16 cellular contexts compared by ENCODE assay signal in genomic region chr7:114533151-114533550, GRCh38.
DNase-seq lines count a peak whose midpoint lies in the region; ATAC-seq and TF ChIP-seq lines count a peak whose summit lies in the region.
"Had no signal": no experiment of that assay in that cellular context is flagged by ENCODE, and none has a peak within 500 bp of the region (broad histone marks: within the 10 kb centered on the region; RNA-seq: fewer than 3 reads in every experiment).

No MANE protein-coding gene starts in this region.

- DNase-seq in NCI-H1092 treated with DMSO at 0.1 percent for 48 hours (lab: John Stamatoyannopoulos, UW) = peak; percentile 71
- peak; percentile 50 to 84 for DNase-seq in NCI-H446 (lab: John Stamatoyannopoulos, UW)
- no peak for DNase-seq in progenitor cell of endocrine pancreas (ENCODE audit: low spot score, unreplicated experiment)
- no peak for DNase-seq in HuH-7.5 (ENCODE audit: low spot score)
- no peak for DNase-seq in HPDE6-E6E7 (ENCODE audit: extremely low spot score)
- DNase-seq: activated CD4-positive, alpha-beta T cell treated with anti-CD3 and anti-CD28 coated beads, Interleukin-2, amount 50 U/mL, for 1 hour; amygdala; heart right ventricle; left colon; naive B cell; SK-N-SH; testis had no signal

- no peaks in the 10 kb centered on the region for H3K36me3 Mint-ChIP-seq in progenitor cell of endocrine pancreas (ENCODE audit: insufficient read depth)
- H3K36me3 Mint-ChIP-seq: naive B cell had no signal

- peak overlapping the region; percentile 13 for H3K9ac ChIP-seq in endocrine pancreas (ENCODE audit: control insufficient read depth, insufficient read depth, low read length)
- H3K9ac ChIP-seq: BLaER1 treated with 17β-estradiol and CSF1 and Interleukin-3, amounts not matched to agents 10 nM and 100 nM; SK-N-SH had no signal

- peak overlapping the region; percentile 34 for H3K4me3 ChIP-seq in endocrine pancreas (ENCODE audit: control insufficient read depth, insufficient read depth, low read length)
- H3K4me3 ChIP-seq: BLaER1 treated with 17β-estradiol and CSF1 and Interleukin-3, amounts not matched to agents 10 nM and 100 nM; heart right ventricle; testis had no signal

- H3K27me3 Mint-ChIP-seq in progenitor cell of endocrine pancreas = no peaks in the 10 kb centered on the region
- H3K27me3 Mint-ChIP-seq: activated T-helper 17 cell treated with anti-CD3 and anti-CD28 coated beads, Interleukin-2, amount 50 U/mL, for 72 hours; naive B cell had no signal

- H3K27ac Mint-ChIP-seq in progenitor cell of endocrine pancreas = peak overlapping the region; percentile 53
- H3K27ac Mint-ChIP-seq: activated T-helper 17 cell treated with anti-CD3 and anti-CD28 coated beads, Interleukin-2, amount 50 U/mL, for 72 hours; naive B cell had no signal

- no peaks in the 10 kb centered on the region for H3K36me3 ChIP-seq in endocrine pancreas (ENCODE audit: control insufficient read depth, insufficient read depth, low read length)
- H3K36me3 ChIP-seq: BLaER1 treated with 17β-estradiol and CSF1 and Interleukin-3, amounts not matched to agents 10 nM and 100 nM; heart right ventricle had no signal

- peaks cover 18% of the 10 kb centered on the region for H3K4me1 Mint-ChIP-seq in progenitor cell of endocrine pancreas (ENCODE audit: low read depth)
- H3K4me1 Mint-ChIP-seq: activated T-helper 17 cell treated with anti-CD3 and anti-CD28 coated beads, Interleukin-2, amount 50 U/mL, for 72 hours; naive B cell had no signal

- ATAC-seq in GM21717 (IDR thresholded peaks at IDR 0.05; ENCODE audit: unreplicated experiment) = no peak
- ATAC-seq: activated T-helper 17 cell treated with anti-CD3 and anti-CD28 coated beads, Interleukin-2, amount 50 U/mL, for 72 hours; heart right ventricle; left colon had no signal

- peaks cover 71% of the 10 kb centered on the region for H3K4me1 ChIP-seq in endocrine pancreas (ENCODE audit: control insufficient read depth, insufficient read depth, low read length)
- H3K4me1 ChIP-seq: BLaER1 treated with 17β-estradiol and CSF1 and Interleukin-3, amounts not matched to agents 10 nM and 100 nM; heart right ventricle; testis had no signal

- no peaks in the 10 kb centered on the region for H3K27me3 ChIP-seq in endocrine pancreas (ENCODE audit: control insufficient read depth, insufficient read depth, low read length)
- H3K27me3 ChIP-seq: BLaER1 treated with 17β-estradiol and CSF1 and Interleukin-3, amounts not matched to agents 10 nM and 100 nM; heart right ventricle; testis had no signal

- H3K9me3 Mint-ChIP-seq in progenitor cell of endocrine pancreas (ENCODE audit: low read depth) = no peaks in the 10 kb centered on the region
- H3K9me3 Mint-ChIP-seq: activated T-helper 17 cell treated with anti-CD3 and anti-CD28 coated beads, Interleukin-2, amount 50 U/mL, for 72 hours had no signal

- no peak overlapping the region for H3K4me3 Mint-ChIP-seq in progenitor cell of endocrine pancreas (ENCODE audit: low read depth)
- H3K4me3 Mint-ChIP-seq: activated T-helper 17 cell treated with anti-CD3 and anti-CD28 coated beads, Interleukin-2, amount 50 U/mL, for 72 hours; naive B cell had no signal

- H3K9me3 ChIP-seq in endocrine pancreas (ENCODE audit: control insufficient read depth, low read length) = no peaks in the 10 kb centered on the region
- H3K9me3 ChIP-seq: BLaER1 treated with 17β-estradiol and CSF1 and Interleukin-3, amounts not matched to agents 10 nM and 100 nM; heart right ventricle; SK-N-SH; testis had no signal

- no peak for TF ChIP-seq CTCF in progenitor cell of endocrine pancreas (IDR thresholded peaks at IDR 0.05; ENCODE audit: unreplicated experiment)

Comparison
In these comparisons a context has a peak if more than half of its experiments do, and no peak if none do; other contexts are left out.
1. DNase-seq: peak in NCI-H1092 treated with DMSO at 0.1 percent for 48 hours (single experiment) and NCI-H446 (2 of 2); none in progenitor cell of endocrine pancreas (single experiment), HuH-7.5 (single experiment) and HPDE6-E6E7 (single experiment).